ENCODE assay signal across 24 cellular contexts in the genomic region with DNA sequence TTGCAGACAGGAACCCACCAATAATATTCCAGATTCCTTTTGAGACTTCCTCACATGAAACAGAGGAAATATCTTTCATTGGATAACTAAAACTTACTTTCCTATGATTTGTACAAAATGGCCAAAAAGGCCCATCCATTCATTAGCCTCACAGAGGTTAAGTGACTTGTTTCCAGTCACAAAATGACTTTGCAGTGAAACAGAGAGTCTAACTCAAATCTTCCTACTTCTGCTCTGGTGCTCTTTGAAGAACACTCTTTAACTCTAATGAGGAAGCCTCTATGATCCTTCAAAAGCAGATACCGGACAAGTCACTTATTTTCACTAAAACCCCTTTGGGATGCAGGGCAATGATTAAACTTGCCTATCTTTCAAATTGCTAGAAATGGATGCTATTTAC.
"Had no signal": no experiment of that assay in that cellular context is flagged by ENCODE, and none has a peak within 500 bp of the region (broad histone marks: within the 10 kb centered on the region; RNA-seq: fewer than 3 reads in every experiment).

No MANE protein-coding gene starts in this region.

- H3K4me1 ChIP-seq: parathyroid adenoma, right atrium auricular region, tibial nerve had no signal

- H3K9me3 Mint-ChIP-seq: activated B cell treated with CpG ODN at 0.5 μM for 24 hours; activated CD8-positive, alpha-beta T cell treated with anti-CD3 and anti-CD28 coated beads for 36 hours; activated naive CD4-positive, alpha-beta T cell treated with anti-CD3 and anti-CD28 coated beads, Interleukin-2, amount 50 U/mL, for 72 hours; activated T-cell treated with anti-CD3 and anti-CD28 coated beads, Interleukin-2, amount 50 U/mL, for 72 hours; central memory CD8-positive, alpha-beta T cell; dendritic cell treated with granulocyte-macrophage colony-stimulating factor and Interleukin-4, amounts not matched to agents 40 ng/mL and 50 ng/mL, for 4 days; endodermal cell; mesothelial cell of epicardium; naive thymus-derived CD4-positive, alpha-beta T cell; neural crest cell; T-helper 2 cell treated with Interferon-gamma antibody and Interleukin-4, amounts not matched to agents 5 μg/mL and 100 μg/mL, for 36 hours had no signal

- H3K4me1 Mint-ChIP-seq: central memory CD8-positive, alpha-beta T cell; endodermal cell; mesothelial cell of epicardium; naive thymus-derived CD4-positive, alpha-beta T cell; neural crest cell had no signal

- H3K36me3 ChIP-seq: heart right ventricle, right atrium auricular region, tibial nerve had no signal

- H3K27ac Mint-ChIP-seq: activated B cell treated with CpG ODN at 0.5 μM for 24 hours; activated CD8-positive, alpha-beta T cell treated with anti-CD3 and anti-CD28 coated beads for 36 hours; activated naive CD4-positive, alpha-beta T cell treated with anti-CD3 and anti-CD28 coated beads, Interleukin-2, amount 50 U/mL, for 72 hours; activated T-cell treated with anti-CD3 and anti-CD28 coated beads, Interleukin-2, amount 50 U/mL, for 72 hours; dendritic cell treated with granulocyte-macrophage colony-stimulating factor and Interleukin-4, amounts not matched to agents 40 ng/mL and 50 ng/mL, for 4 days; endodermal cell; mesothelial cell of epicardium; naive thymus-derived CD4-positive, alpha-beta T cell; T-helper 2 cell treated with Interferon-gamma antibody and Interleukin-4, amounts not matched to agents 5 μg/mL and 100 μg/mL, for 36 hours had no signal

- H3K27me3 Mint-ChIP-seq: activated B cell treated with CpG ODN at 0.5 μM for 24 hours; central memory CD8-positive, alpha-beta T cell; dendritic cell treated with granulocyte-macrophage colony-stimulating factor and Interleukin-4, amounts not matched to agents 40 ng/mL and 50 ng/mL, for 4 days had no signal

- H3K4me3 Mint-ChIP-seq: activated B cell treated with CpG ODN at 0.5 μM for 24 hours; activated CD8-positive, alpha-beta T cell treated with anti-CD3 and anti-CD28 coated beads for 36 hours; activated T-cell treated with anti-CD3 and anti-CD28 coated beads, Interleukin-2, amount 50 U/mL, for 72 hours; central memory CD8-positive, alpha-beta T cell; dendritic cell treated with granulocyte-macrophage colony-stimulating factor and Interleukin-4, amounts not matched to agents 40 ng/mL and 50 ng/mL, for 4 days; endodermal cell; mesothelial cell of epicardium; naive thymus-derived CD4-positive, alpha-beta T cell; neural crest cell; T-helper 2 cell treated with Interferon-gamma antibody and Interleukin-4, amounts not matched to agents 5 μg/mL and 100 μg/mL, for 36 hours had no signal

- H3K27ac ChIP-seq: heart right ventricle, parathyroid adenoma, right atrium auricular region, tibial nerve had no signal

- ATAC-seq: activated CD8-positive, alpha-beta T cell treated with anti-CD3 and anti-CD28 coated beads for 36 hours; activated naive CD4-positive, alpha-beta T cell treated with anti-CD3 and anti-CD28 coated beads, Interleukin-2, amount 50 U/mL, for 72 hours; activated T-cell treated with anti-CD3 and anti-CD28 coated beads, Interleukin-2, amount 50 U/mL, for 72 hours; esophagus mucosa; heart right ventricle; naive thymus-derived CD4-positive, alpha-beta T cell had no signal

- H3K36me3 Mint-ChIP-seq: activated naive CD4-positive, alpha-beta T cell treated with anti-CD3 and anti-CD28 coated beads, Interleukin-2, amount 50 U/mL, for 72 hours; mesothelial cell of epicardium; naive thymus-derived CD4-positive, alpha-beta T cell had no signal

- H3K9me3 ChIP-seq: heart right ventricle, right atrium auricular region, tibial nerve had no signal

- H3K27me3 ChIP-seq: heart right ventricle, right atrium auricular region, tibial nerve had no signal

- FAIRE-seq: bronchial epithelial cell had no signal

- H3K4me3 ChIP-seq: heart right ventricle, right atrium auricular region, tibial nerve had no signal

- DNase-seq: activated B cell treated with CpG ODN at 0.5 μM for 24 hours; activated CD4-positive, alpha-beta T cell treated with anti-CD3 and anti-CD28 coated beads, Interleukin-2, amount 50 U/mL, for 1 hour; activated CD8-positive, alpha-beta T cell treated with anti-CD3 and anti-CD28 coated beads for 36 hours; activated naive CD4-positive, alpha-beta T cell; activated T-cell treated with anti-CD3 and anti-CD28 coated beads, Interleukin-2, amount 50 U/mL, for 72 hours; anterior cingulate cortex; endodermal cell; foreskin fibroblast; heart right ventricle; naive thymus-derived CD4-positive, alpha-beta T cell; nucleus accumbens; stimulated activated CD4-positive, alpha-beta T cell treated with anti-CD3 and anti-CD28 coated beads, Interleukin-15, amount 100 ng/mL, for 24 hours; stimulated activated naive CD4-positive, alpha-beta T cell treated with Interleukin-2 at 50 U/mL for 16 hours had no signal
